Comparison of ENCODE assay signal across 9 cellular contexts in genomic region chr1:67019600-67020136, GRCh38. TPM values are rescaled to one million over a fixed set of nuclear protein-coding genes. Genes with fewer than 3 reads are reported as not detected.
DNase-seq lines count a peak whose midpoint lies in the region; TF ChIP-seq lines count a peak whose summit lies in the region.
"Had no signal": no experiment of that assay in that cellular context is flagged by ENCODE, and none has a peak within 500 bp of the region (broad histone marks: within the 10 kb centered on the region; RNA-seq: fewer than 3 reads in every experiment).

No MANE protein-coding gene starts in this region.

- H3K4me1 Mint-ChIP-seq in type B pancreatic cell (ENCODE audit: unreplicated experiment): peaks cover 22% of the 10 kb centered on the region
- H3K4me1 Mint-ChIP-seq: neural crest cell had no signal

- no peaks in the 10 kb centered on the region for H3K9me3 Mint-ChIP-seq in type B pancreatic cell
- H3K9me3 Mint-ChIP-seq: neural crest cell had no signal

- H3K27ac Mint-ChIP-seq in type B pancreatic cell: peak overlapping the region; percentile 60

- no peak for TF ChIP-seq CTCF in type B pancreatic cell (conservative IDR thresholded peaks at IDR 0.05)

- H3K36me3 Mint-ChIP-seq in type B pancreatic cell: peaks cover 24% of the 10 kb centered on the region

- H3K4me3 Mint-ChIP-seq in type B pancreatic cell: no peak overlapping the region
- H3K4me3 Mint-ChIP-seq: neural crest cell had no signal

- H3K27me3 Mint-ChIP-seq in type B pancreatic cell: no peaks in the 10 kb centered on the region

- DNase-seq in NCI-H82 (lab: John Stamatoyannopoulos, UW): peak; percentile 19
- DNase-seq in NCI-H82 treated with DMSO at 0.1 percent for 48 hours (lab: John Stamatoyannopoulos, UW; ENCODE audit: unreplicated experiment): no peak
- DNase-seq in dermis microvascular lymphatic vessel endothelial cell (ENCODE audit: low read depth in 2 of 2): peak; percentile 77 to 78
- peak; percentile 26 for DNase-seq in left kidney (ENCODE audit: low read depth, low spot score)
- DNase-seq in type B pancreatic cell (ENCODE audit: extremely low spot score, unreplicated experiment): no peak
- DNase-seq in NCI-H187 (lab: John Stamatoyannopoulos, UW): no peak
- no peak for DNase-seq in ecto neural progenitor cell (ENCODE audit: low spot score)
- DNase-seq in effector CD4-positive, alpha-beta T cell: no peak

RNA-seq across cellular contexts. Expression of gene SLC35D1, which starts 34.3 kb away (rescaled TPM):
- total RNA-seq in dermis microvascular lymphatic vessel endothelial cell: 3.6 and 3.7 TPM in 2 replicates
- total RNA-seq in type B pancreatic cell (ENCODE audit: low replicate concordance): 10.0 and 13.0 TPM in 2 replicates

Comparison
In these comparisons a context has a peak if more than half of its experiments do, and no peak if none do; other contexts are left out.
1. DNase-seq: peak in NCI-H82 (single experiment), dermis microvascular lymphatic vessel endothelial cell (2 of 2) and left kidney (single experiment); none in NCI-H82 treated with DMSO at 0.1 percent for 48 hours (single experiment), type B pancreatic cell (single experiment), NCI-H187 (0 of 2), ecto neural progenitor cell (single experiment) and effector CD4-positive, alpha-beta T cell (single experiment).